In the genomic region with DNA sequence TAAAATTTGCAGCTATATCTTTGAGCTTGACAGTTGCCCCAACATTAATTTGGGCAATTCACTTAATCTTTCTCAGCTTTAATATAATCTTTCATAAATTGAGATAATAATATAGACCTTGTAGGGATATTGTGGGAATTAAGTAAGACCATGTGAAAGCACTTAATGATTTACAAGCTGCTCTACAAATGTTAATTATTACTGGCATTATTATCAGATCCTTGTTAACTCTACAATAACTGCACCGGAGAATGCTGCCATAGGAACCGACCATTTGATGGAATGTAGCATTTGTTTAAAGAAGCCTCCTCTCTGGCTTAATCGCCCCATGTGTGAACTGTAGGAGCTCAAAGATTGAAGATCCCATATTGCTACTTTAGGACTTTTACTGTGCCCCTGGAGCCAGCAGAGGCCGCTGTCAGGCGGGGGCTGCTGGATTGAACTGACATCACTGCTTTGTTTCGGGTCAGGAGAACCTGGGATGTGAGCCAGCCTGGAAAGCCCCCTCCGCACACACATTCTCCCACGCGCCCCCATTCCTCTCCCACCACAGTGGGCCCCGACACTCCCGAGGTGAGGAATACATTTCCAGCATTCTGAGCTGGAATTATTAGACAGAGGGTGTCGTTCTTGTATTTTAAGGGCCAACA, we compare ENCODE assay signal across 8 cellular contexts.
A peak's percentile ranks its signal among the peaks of the same experiment; 100 is the strongest.
DNase-seq lines count a peak whose midpoint lies in the region; ATAC-seq, FAIRE-seq and TF ChIP-seq lines count a peak whose summit lies in the region.

No MANE protein-coding gene starts in this region.

- intact Hi-C loops in K562 (cut with micrococcal nuclease) (loop anchor here (1.0 to 5.0 kb wide), 2 partner anchors 158 to 218 kb away; no protein-coding TSS in a partner anchor), prostate gland (cut with DNase I) (no loop called here)

- no peak for TF ChIP-seq EP300 in K562 (IDR thresholded peaks at IDR 0.05; ENCODE audit: low read length)

- H3K27me3 ChIP-seq in BJ (ENCODE audit: control insufficient read depth, insufficient read depth, low read length) (no peaks in the 10 kb centered on the region), H7 (ENCODE audit: control insufficient read depth, insufficient read depth, low read length) (no peaks in the 10 kb centered on the region), K562 (ENCODE audit: control insufficient read depth in 2 of 2, insufficient read depth in 2 of 2, low read length in 2 of 2) (no peaks in the 10 kb centered on the region), liver (ENCODE audit: control insufficient read depth in 4 of 4, insufficient read depth in 4 of 4, low read length in 3 of 4) (no peaks in the 10 kb centered on the region), prostate gland (replicated peaks; ENCODE audit: insufficient read depth) (no peaks in the 10 kb centered on the region)

- H3K36me3 ChIP-seq in BJ (ENCODE audit: control insufficient read depth, insufficient read depth, low read length) (no peaks in the 10 kb centered on the region; the same call in 1 of the 2 replicates), H7 (replicated peaks; ENCODE audit: control insufficient read depth, insufficient read depth, low read length) (no peaks in the 10 kb centered on the region), K562 (ENCODE audit: control insufficient read depth, insufficient read depth, low read length) (0 out of 3 replicates have a peak, but pooled peaks cover 3% of the 10 kb centered on the region), liver (ENCODE audit: control insufficient read depth in 4 of 4, insufficient read depth in 3 of 4, low read depth in 1 of 4, low read length in 3 of 4) (peaks cover 3 to 26% (median 12%) of the 10 kb centered on the region in 4 donors), prostate gland (no peaks in the 10 kb centered on the region)

- peak; percentile 96 for ATAC-seq in K562

- in situ Hi-C loops in K562 (cut with MboI), result no loop called here

- no peak overlapping the region for H2AFZ ChIP-seq in K562 (ENCODE audit: low read depth, low read length)

- H3K4me3 Mint-ChIP-seq in immature natural killer cell, result no peak overlapping the region

- POLR2A ChIA-PET in BJ (lab: Charles Lee) (no interaction called here), K562 (lab: Yijun Ruan, JAX) (interaction anchor here (0.6 to 1.4 kb wide), 5 partner anchors 13 to 1055 kb away, joined by 3 to 4 read pairs (median 3); no protein-coding TSS in a partner anchor)

- no peak overlapping the region for H3K4me2 ChIP-seq in K562 (ENCODE audit: insufficient read depth, low read length)

- H3K4me3 ChIP-seq in BJ (ENCODE audit: low read depth, low read length), result no peak overlapping the region
- no peak overlapping the region for H3K4me3 ChIP-seq in H7 (ENCODE audit: insufficient read depth, low read depth, low read length)
- H3K4me3 ChIP-seq in K562, result no peak overlapping the region
- H3K4me3 ChIP-seq in liver (ENCODE audit: low read depth in 1 of 3, low read length in 3 of 3), result no peak overlapping the region
- H3K4me3 ChIP-seq in prostate gland, result no peak overlapping the region

- TF ChIP-seq RAD21 in K562 (CRISPR knock-in tag; conservative IDR thresholded peaks at IDR 0.05 in 1 of 2, IDR thresholded peaks at IDR 0.05 in 1 of 2) (peak in 1 of 2 experiments; percentile 72; a peak in 3 of 4 replicates), liver (IDR thresholded peaks at IDR 0.05) (peak; percentile 35 to 58)

- H3K36me3 Mint-ChIP-seq in immature natural killer cell, result peaks cover 0 to 22% (median 21%) of the 10 kb centered on the region in 3 donors

- no peak overlapping the region for H3K27ac Mint-ChIP-seq in immature natural killer cell

- 27% methylated on average over 12 of the region's 12 CpGs for WGBS in K562 (ENCODE audit: insufficient coverage, low coverage, missing lambda C conversion rate)
- WGBS in liver, result 54% methylated on average over 12 of the region's 12 CpGs
- 44% methylated on average over 12 of the region's 12 CpGs for WGBS in prostate gland

- CTCF ChIA-PET in BJ (lab: Yijun Ruan, JAX) (interaction anchor here (0.6 to 1.6 kb wide), 7 partner anchors 9 to 783 kb away, joined by 3 to 8 read pairs (median 4); no protein-coding TSS in a partner anchor), K562 (lab: Yijun Ruan, JAX; ENCODE audit: low intra/inter-chr PET ratio) (interaction anchor here (1.1 to 1.2 kb wide), 2 partner anchors 219 to 1060 kb away, joined by 3 to 4 read pairs; no protein-coding TSS in a partner anchor)

- TF ChIP-seq CTCF in BJ (IDR thresholded peaks at IDR 0.05; ENCODE audit: insufficient read depth, low read depth, low read length), result peak; percentile 67
- peak; percentile 74 to 81 (median 76) for TF ChIP-seq CTCF in K562 (IDR thresholded peaks at IDR 0.05 in 2 of 3, conservative IDR thresholded peaks at IDR 0.05 in 1 of 3; ENCODE audit: insufficient read depth in 2 of 3, low read depth in 1 of 3, low read length in 3 of 3)
- peak; percentile 32 for TF ChIP-seq CTCF in liver (IDR thresholded peaks at IDR 0.05; ENCODE audit: low read depth, low read length, missing input control)
- TF ChIP-seq CTCF in prostate gland (IDR thresholded peaks at IDR 0.05), result peak in 2 of 4 experiments; percentile 7 to 25

- H3K27ac ChIP-seq in K562 (ENCODE audit: extremely low read depth, low read depth, low read length) (no peak overlapping the region), liver (ENCODE audit: low read depth in 1 of 2, low read length in 2 of 2) (no peak overlapping the region), prostate gland (no peak overlapping the region)

- H3K4me1 ChIP-seq in K562 (replicated peaks in 1 of 2; ENCODE audit: control insufficient read depth in 2 of 2, insufficient read depth in 2 of 2, low read length in 2 of 2) (no peaks in the 10 kb centered on the region), liver (ENCODE audit: control insufficient read depth in 4 of 4, insufficient read depth in 4 of 4, low read length in 3 of 4) (peaks cover 5 to 29% (median 26%) of the 10 kb centered on the region in 4 donors), prostate gland (replicated peaks) (no peaks in the 10 kb centered on the region)

- no peak for DNase-seq in BJ (ENCODE audit: low read depth)
- peak; percentile 59 for DNase-seq in H7
- DNase-seq in K562 (ENCODE audit: extremely low read depth in 1 of 4, low spot score in 3 of 4), result peak; percentile 32 to 57 (median 46)
- no peak for DNase-seq in mesenteric fat pad (ENCODE audit: low spot score)
- no peak for DNase-seq in immature natural killer cell
- DNase-seq in NOMO-1 (lab: John Stamatoyannopoulos, UW; ENCODE audit: unreplicated experiment in 2 of 2), result no peak
- no peak for DNase-seq in prostate gland (ENCODE audit: low spot score)

- TF ChIP-seq POLR2A in K562 (conservative IDR thresholded peaks at IDR 0.05), result no peak
- TF ChIP-seq POLR2A in prostate gland (IDR thresholded peaks at IDR 0.05), result no peak

- FAIRE-seq in K562 (lab: Jason Lieb, UNC), result no peak

- no peaks in the 10 kb centered on the region for H3K79me2 ChIP-seq in K562 (ENCODE audit: control insufficient read depth, insufficient read depth, low read length)

- peaks cover 1 to 10% of the 10 kb centered on the region in 2 donors for H3K4me1 Mint-ChIP-seq in immature natural killer cell

- H4K20me1 ChIP-seq in K562 (replicated peaks; ENCODE audit: control insufficient read depth, insufficient read depth, low read length), result no peaks in the 10 kb centered on the region

- H3K9ac ChIP-seq in K562 (ENCODE audit: insufficient read depth in 1 of 2, low read depth in 2 of 2, low read length in 2 of 2), result no peak overlapping the region
- H3K9ac ChIP-seq in liver (ENCODE audit: low read depth in 1 of 2, low read length in 2 of 2), result no peak overlapping the region

- BruUV-seq in K562 (replicated peaks; lab: Mats Ljungman, UMichigan), result no TSS peak

- peaks cover 0 to 2% (median 0%) of the 10 kb centered on the region in 3 donors for H3K27me3 Mint-ChIP-seq in immature natural killer cell (ENCODE audit: low read depth in 3 of 3)

- H3K9me3 ChIP-seq in K562 (replicated peaks; ENCODE audit: control insufficient read depth, insufficient read depth, low read depth, low read length) (no peaks in the 10 kb centered on the region), liver (ENCODE audit: control insufficient read depth in 4 of 4, low read length in 3 of 4) (no peaks in the 10 kb centered on the region), prostate gland (no peaks in the 10 kb centered on the region)

- no peaks in the 10 kb centered on the region for H3K9me3 Mint-ChIP-seq in immature natural killer cell

- no peaks in the 10 kb centered on the region for H3K9me1 ChIP-seq in K562 (ENCODE audit: control insufficient read depth, insufficient read depth, low read length)

TF ChIP-seq in K562, 482 proteins besides CTCF, POLR2A, EP300 and RAD21:
- TF ChIP-seq KLF16 (IDR thresholded peaks at IDR 0.05), result 0 out of 2 replicates have a peak, but pooled peaks have one; percentile 37
- TF ChIP-seq STAG1 (CRISPR knock-in tag; IDR thresholded peaks at IDR 0.05; ENCODE audit: borderline replicate concordance), result peak; percentile 47; the same call in 1 of the 2 replicates
- TF ChIP-seq JUND (IDR thresholded peaks at IDR 0.05; ENCODE audit: borderline replicate concordance, low read depth, low read length), result 0 out of 2 replicates have a peak, but pooled peaks have one; percentile 18
- TF ChIP-seq JUND (tag; IDR thresholded peaks at IDR 0.05; ENCODE audit: borderline replicate concordance, low read depth, low read length), result no peak
- no peak for TF ChIP-seq TRIM28 (IDR thresholded peaks at IDR 0.05)
- TF ChIP-seq SMC3 (conservative IDR thresholded peaks at IDR 0.05; ENCODE audit: insufficient read depth, low read depth, low read length), result peak; percentile 71
- TF ChIP-seq CSDE1 (IDR thresholded peaks at IDR 0.05), result no peak
- TF ChIP-seq NRF1 (conservative IDR thresholded peaks at IDR 0.05 in 1 of 2, IDR thresholded peaks at IDR 0.05 in 1 of 2), result no peak

TF ChIP-seq in liver, 16 proteins besides CTCF, POLR2A, EP300 and RAD21:
- TF ChIP-seq SP1 (IDR thresholded peaks at IDR 0.05) (no peak), NR2F2 (IDR thresholded peaks at IDR 0.05) (no peak), EGR1 (IDR thresholded peaks at IDR 0.05; ENCODE audit: low read depth in 2 of 2) (no peak), YY1 (IDR thresholded peaks at IDR 0.05) (no peak), FOXA1 (IDR thresholded peaks at IDR 0.05) (no peak)
- TF ChIP-seq, protein P1, sequence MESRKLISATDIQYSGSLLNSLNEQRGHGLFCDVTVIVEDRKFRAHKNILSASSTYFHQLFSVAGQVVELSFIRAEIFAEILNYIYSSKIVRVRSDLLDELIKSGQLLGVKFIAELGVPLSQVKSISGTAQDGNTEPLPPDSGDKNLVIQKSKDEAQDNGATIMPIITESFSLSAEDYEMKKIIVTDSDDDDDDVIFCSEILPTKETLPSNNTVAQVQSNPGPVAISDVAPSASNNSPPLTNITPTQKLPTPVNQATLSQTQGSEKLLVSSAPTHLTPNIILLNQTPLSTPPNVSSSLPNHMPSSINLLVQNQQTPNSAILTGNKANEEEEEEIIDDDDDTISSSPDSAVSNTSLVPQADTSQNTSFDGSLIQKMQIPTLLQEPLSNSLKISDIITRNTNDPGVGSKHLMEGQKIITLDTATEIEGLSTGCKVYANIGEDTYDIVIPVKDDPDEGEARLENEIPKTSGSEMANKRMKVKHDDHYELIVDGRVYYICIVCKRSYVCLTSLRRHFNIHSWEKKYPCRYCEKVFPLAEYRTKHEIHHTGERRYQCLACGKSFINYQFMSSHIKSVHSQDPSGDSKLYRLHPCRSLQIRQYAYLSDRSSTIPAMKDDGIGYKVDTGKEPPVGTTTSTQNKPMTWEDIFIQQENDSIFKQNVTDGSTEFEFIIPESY (IDR thresholded peaks at IDR 0.05), result no peak
TF ChIP-seq in liver: peak in this region for 0.

Comparison
In these comparisons a context has a peak if more than half of its experiments do, and no peak if none do; other contexts are left out.
1. DNase-seq: peak in H7 (single experiment) and K562 (4 of 4); none in BJ (single experiment), mesenteric fat pad (single experiment), immature natural killer cell (0 of 3), NOMO-1 (0 of 2) and prostate gland (single experiment).